8 cellular contexts compared by ENCODE assay signal in genomic region chr3:71725279-71725991, GRCh38. TPM values are rescaled to one million over a fixed set of nuclear protein-coding genes. Genes with fewer than 3 reads are reported as not detected.
DNase-seq lines count a peak whose midpoint lies in the region; ATAC-seq and TF ChIP-seq lines count a peak whose summit lies in the region.

EIF4E3 (minus strand) TSS chr3:71725402; CDS start chr3:71725367, 35 bp downstream.

- no peaks in the 10 kb centered on the region for H3K27me3 ChIP-seq in mononuclear cell (ENCODE audit: insufficient read depth, low read length)

- DNase-seq in AML-193 (lab: John Stamatoyannopoulos, UW): peak; percentile 24 to 42
- peak; percentile 47 for DNase-seq in GM19240 (ENCODE audit: insufficient read length, low spot score)
- DNase-seq in HuH-7.5 (ENCODE audit: low spot score): peak; percentile 49
- DNase-seq in activated CD4-positive, alpha-beta memory T cell treated with anti-CD3 and anti-CD28 coated beads for 36 hours: peak; percentile 40
- peak; percentile 23 for DNase-seq in endothelial cell (ENCODE audit: low spot score)

- peak within 1 kb of the TSS; percentile 98 for H3K4me3 Mint-ChIP-seq in activated CD4-positive, alpha-beta memory T cell treated with anti-CD3 and anti-CD28 coated beads for 36 hours
- peak within 1 kb of the TSS; percentile 88 for H3K4me3 Mint-ChIP-seq in endothelial cell (ENCODE audit: unreplicated experiment)

- H3K4me3 ChIP-seq in mononuclear cell (ENCODE audit: low read length): peak within 1 kb of the TSS; percentile 66

- CTCF ChIA-PET in activated CD4-positive, alpha-beta memory T cell treated with anti-CD3 and anti-CD28 coated beads for 36 hours (lab: Charles Lee): interaction anchor here (2.3 kb wide), 1 partner anchor 11 kb away, joined by 9 read pairs; no protein-coding TSS in a partner anchor

- peaks cover 66% of the 10 kb centered on the region for H3K4me1 Mint-ChIP-seq in activated CD4-positive, alpha-beta memory T cell treated with anti-CD3 and anti-CD28 coated beads for 36 hours (ENCODE audit: low read depth)
- H3K4me1 Mint-ChIP-seq in endothelial cell (ENCODE audit: unreplicated experiment): peaks cover 22% of the 10 kb centered on the region

- ATAC-seq in HG03196 (IDR thresholded peaks at IDR 0.05; ENCODE audit: unreplicated experiment): no peak

- peak within 1 kb of the TSS; percentile 96 for H3K27ac Mint-ChIP-seq in activated CD4-positive, alpha-beta memory T cell treated with anti-CD3 and anti-CD28 coated beads for 36 hours
- H3K27ac Mint-ChIP-seq in endothelial cell (ENCODE audit: unreplicated experiment): peak within 1 kb of the TSS; percentile 2

- peaks cover 77% of the 10 kb centered on the region for H3K4me1 ChIP-seq in mononuclear cell (ENCODE audit: insufficient read depth, low read length)

- peaks cover 4% of the 10 kb centered on the region for H3K36me3 Mint-ChIP-seq in activated CD4-positive, alpha-beta memory T cell treated with anti-CD3 and anti-CD28 coated beads for 36 hours
- H3K36me3 Mint-ChIP-seq in endothelial cell (ENCODE audit: low read depth, unreplicated experiment): peaks cover 15% of the 10 kb centered on the region

- no peak for TF ChIP-seq CTCF in endothelial cell (IDR thresholded peaks at IDR 0.05; ENCODE audit: unreplicated experiment)
- no peak for TF ChIP-seq CTCF in subcutaneous adipose tissue (IDR thresholded peaks at IDR 0.05; ENCODE audit: low read depth)

- H3K9me3 Mint-ChIP-seq in activated CD4-positive, alpha-beta memory T cell treated with anti-CD3 and anti-CD28 coated beads for 36 hours: no peaks in the 10 kb centered on the region
- H3K9me3 Mint-ChIP-seq in endothelial cell (ENCODE audit: unreplicated experiment): no peaks in the 10 kb centered on the region

- H3K9me3 ChIP-seq in mononuclear cell (ENCODE audit: low read depth, low read length): no peaks in the 10 kb centered on the region

- POLR2A ChIA-PET in activated CD4-positive, alpha-beta memory T cell treated with anti-CD3 and anti-CD28 coated beads for 36 hours (lab: Charles Lee): no interaction called here

- intact Hi-C loops in activated CD4-positive, alpha-beta memory T cell treated with anti-CD3 and anti-CD28 coated beads for 36 hours (cut with micrococcal nuclease): loop anchor here (2.0 to 10.0 kb wide), 6 partner anchors 379 to 1359 kb away; partner anchors contain the start of genes PPP4R2 and RYBP

- no peaks in the 10 kb centered on the region for H3K27me3 Mint-ChIP-seq in activated CD4-positive, alpha-beta memory T cell treated with anti-CD3 and anti-CD28 coated beads for 36 hours
- H3K27me3 Mint-ChIP-seq in endothelial cell (ENCODE audit: unreplicated experiment): peaks cover 32% of the 10 kb centered on the region

RNA-seq across cellular contexts. Expression of gene EIF4E3, which starts in this region (rescaled TPM):
- total RNA-seq in activated CD4-positive, alpha-beta memory T cell treated with anti-CD3 and anti-CD28 coated beads for 36 hours: 10 to 100 TPM; 36.7 to 37.6 TPM
- total RNA-seq in endothelial cell (ENCODE audit: unreplicated experiment): 5.2 TPM
- total RNA-seq in mononuclear cell: 21.1 TPM
- 10 to 100 TPM; 20.1 to 54.5 (median 27.5) TPM for total RNA-seq in subcutaneous adipose tissue
